Comparison of ENCODE assay signal across 28 cellular contexts in the genomic region with DNA sequence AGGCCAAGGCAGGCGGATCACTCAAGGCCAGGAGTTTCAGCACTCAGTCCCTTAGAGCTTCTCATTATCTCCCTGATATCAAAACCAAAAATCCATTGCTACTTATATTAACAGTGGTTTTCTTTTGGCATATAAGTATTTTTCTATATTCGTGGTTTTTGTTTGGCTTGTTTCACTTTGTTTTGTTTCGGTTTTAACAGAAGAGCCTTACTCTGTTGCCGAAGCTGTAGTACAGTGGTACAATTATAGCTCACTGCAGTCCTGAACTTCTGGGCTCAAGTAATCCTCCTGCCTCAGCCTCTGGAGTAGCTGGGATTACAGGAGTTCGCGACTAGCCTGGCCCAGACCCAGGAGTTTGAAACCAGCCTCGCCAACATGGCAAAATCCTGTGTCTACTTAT.
"Had no signal": no experiment of that assay in that cellular context is flagged by ENCODE, and none has a peak within 500 bp of the region (broad histone marks: within the 10 kb centered on the region; RNA-seq: fewer than 3 reads in every experiment).

No MANE protein-coding gene starts in this region.

- H3K4me1 ChIP-seq: left lung, lower lobe of right lung, pancreas, prostate gland, stomach, testis, tibial artery, upper lobe of right lung had no signal

- H3K27ac ChIP-seq: left lung, lower lobe of right lung, pancreas, prostate gland, skin epidermis, stomach, testis, tibial artery, upper lobe of right lung had no signal

- H3K4me3 ChIP-seq: left lung, lower lobe of right lung, pancreas, prostate gland, skin epidermis, stomach, testis, tibial artery, upper lobe of right lung had no signal

- ATAC-seq: left colon; left lung; lower lobe of right lung; naive thymus-derived CD8-positive, alpha-beta T cell; pancreas; right cardiac atrium; sciatic nerve; stimulated activated naive B cell treated with anti-CD40 and anti-IgM and Interleukin-4, amounts not matched to agents 10 μg/mL and 1 μg/mL and 100 μg/mL, for 72 hours; stimulated activated naive CD8-positive, alpha-beta T cell treated with anti-CD3 and anti-CD28 coated beads, Interleukin-15, Interleukin-2, amounts not matched to agents 100 U/mL and 50 U/mL, for 24 hours; upper lobe of right lung had no signal

- H3K36me3 ChIP-seq: left lung, lower lobe of right lung, pancreas, prostate gland, stomach, tibial artery, upper lobe of right lung had no signal

- H3K27me3 ChIP-seq: left lung, pancreas, stomach, testis, tibial artery, upper lobe of right lung had no signal

- H3K9me3 ChIP-seq: left lung, lower lobe of right lung, pancreas, prostate gland, testis, upper lobe of right lung had no signal

- DNase-seq: hypothalamus; immature natural killer cell; kidney; left colon; left lung; lower lobe of right lung; mammary epithelial cell; mesenchymal stem cell; naive thymus-derived CD8-positive, alpha-beta T cell; nucleus accumbens; pancreas; posterior cingulate gyrus; retina; right cardiac atrium; stimulated activated CD4-positive, alpha-beta T cell treated with anti-CD3 and anti-CD28 coated beads, Interleukin-12 subunit alpha, Interleukin-12 subunit beta, amount 100 ng/mL, for 4 hours; stimulated activated CD4-positive, alpha-beta T cell treated with anti-CD3 and anti-CD28 coated beads, Interleukin-15, amount 100 ng/mL, for 24 hours; stimulated activated CD4-positive, alpha-beta T cell treated with anti-CD3 and anti-CD28 coated beads, Interleukin-2, amount 100 ng/mL, for 24 hours; stimulated activated CD4-positive, alpha-beta T cell treated with anti-CD3 and anti-CD28 coated beads, Interleukin-4, amount 100 ng/mL, for 1 hour; stimulated activated naive B cell treated with anti-CD40 and anti-IgM and Interleukin-4, amounts not matched to agents 10 μg/mL and 1 μg/mL and 100 μg/mL, for 72 hours; stimulated activated naive CD8-positive, alpha-beta T cell treated with anti-CD3 and anti-CD28 coated beads, Interleukin-15, Interleukin-2, amounts not matched to agents 100 U/mL and 50 U/mL, for 24 hours; stomach; testis; tibial artery; trophoblast cell; upper lobe of right lung had no signal
